Comparison of ENCODE assay signal across 6 cellular contexts in genomic region chr7:144319547-144319946, GRCh38. TPM values are rescaled to one million over a fixed set of nuclear protein-coding genes. Genes with fewer than 3 reads are reported as not detected.
"Had no signal": no experiment of that assay in that cellular context is flagged by ENCODE, and none has a peak within 500 bp of the region (broad histone marks: within the 10 kb centered on the region; RNA-seq: fewer than 3 reads in every experiment).

No MANE protein-coding gene starts in this region.

RNA-seq across cellular contexts. Expression of gene OR2A1, which starts 7.3 kb away (rescaled TPM):
- total RNA-seq: HepG2, HT-29, HT1080, IMR-90, K562 had no signal
- polyA plus RNA-seq: HepG2, IgD-negative memory B cell, IMR-90, K562 had no signal

RNA-seq across cellular contexts. Expression of gene CTAGE8, which starts 50.5 kb away (rescaled TPM):
- total RNA-seq: HepG2, HT-29, HT1080, IMR-90 had no signal
- polyA plus RNA-seq: HepG2, IMR-90 had no signal

RNA-seq across cellular contexts. Expression of gene OR2A7, which starts 55.0 kb away (rescaled TPM):
- total RNA-seq: HepG2, HT1080, IMR-90, K562 had no signal
- polyA plus RNA-seq: HepG2, IMR-90 had no signal
